In the genomic region with DNA sequence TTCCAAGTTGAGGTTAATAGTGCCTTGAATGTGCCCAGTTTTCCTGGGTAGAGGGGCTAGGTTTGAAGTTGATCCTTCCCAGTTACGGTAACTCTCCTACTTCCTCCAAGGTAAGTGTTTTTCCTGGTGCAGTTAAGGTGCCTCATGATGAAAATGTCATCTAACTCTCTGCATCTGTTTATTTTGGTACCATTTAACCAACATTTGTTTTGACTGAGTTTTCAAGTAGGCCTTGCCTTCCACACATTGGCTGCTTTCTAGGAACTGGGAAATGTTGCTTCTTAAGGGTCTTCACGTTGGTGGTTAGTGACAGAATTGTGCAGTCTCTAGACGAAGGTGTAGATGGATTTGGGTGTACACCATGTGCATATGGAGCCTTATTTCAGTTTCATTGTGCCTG, we compare ENCODE assay signal across 27 cellular contexts. TPM values are rescaled to one million over a fixed set of nuclear protein-coding genes. Genes with fewer than 3 reads are reported as not detected.
DNase-seq lines count a peak whose midpoint lies in the region; ATAC-seq, FAIRE-seq and TF ChIP-seq lines count a peak whose summit lies in the region.
"Had no signal": no experiment of that assay in that cellular context is flagged by ENCODE, and none has a peak within 500 bp of the region (broad histone marks: within the 10 kb centered on the region; RNA-seq: fewer than 3 reads in every experiment).

No MANE protein-coding gene starts in this region.

- TF ChIP-seq RAD21 in H1 (IDR thresholded peaks at IDR 0.05 in 1 of 2, conservative IDR thresholded peaks at IDR 0.05 in 1 of 2; ENCODE audit: low read depth in 2 of 2, low read length in 2 of 2) = no peak

- H3K14ac ChIP-seq in H1 (ENCODE audit: insufficient read length) = no peak overlapping the region

- H3K36me3 ChIP-seq in H1 (ENCODE audit: control insufficient read depth in 2 of 4, insufficient read depth in 4 of 4, low read length in 3 of 4) (no peaks in the 10 kb centered on the region), pancreas (peaks cover 0 to 2% (median 0%) of the 10 kb centered on the region in 3 donors)

- H3K27ac ChIP-seq in H1 (ENCODE audit: low read depth, low read length) (no peak overlapping the region), pancreas (no peak overlapping the region)
- H3K27ac ChIP-seq: A549, epithelial cell of prostate, HL-60, SJSA1 had no signal

- no peak for TF ChIP-seq CTCF in H1 (IDR thresholded peaks at IDR 0.05; ENCODE audit: control extremely low read depth in 1 of 3, insufficient read depth in 1 of 3, low read depth in 1 of 3, low read length in 3 of 3)
- TF ChIP-seq CTCF in pancreas (IDR thresholded peaks at IDR 0.05) = no peak

- H2AFZ ChIP-seq in H1 (ENCODE audit: low read length) = no peak overlapping the region

- no peak overlapping the region for H2BK120ac ChIP-seq in H1 (replicated peaks; ENCODE audit: low read depth, low read length)

- no peak overlapping the region for H3K4ac ChIP-seq in H1 (replicated peaks; ENCODE audit: insufficient read length, low read depth, low read length)

- peaks cover 16% of the 10 kb centered on the region for H3K4me1 Mint-ChIP-seq in activated naive CD4-positive, alpha-beta T cell treated with anti-CD3 and anti-CD28 coated beads, Interleukin-2, amount 10 ng/mL, durations not matched to agents 7 days and 5 days
- H3K4me1 Mint-ChIP-seq in IgD-negative memory B cell = peaks cover 55 to 73% (median 72%) of the 10 kb centered on the region in 3 donors
- peaks cover 53% of the 10 kb centered on the region for H3K4me1 Mint-ChIP-seq in stimulated activated effector memory CD8-positive, alpha-beta T cell treated with anti-CD3 and anti-CD28 coated beads, Interleukin-12 subunit alpha, Interleukin-12 subunit beta, amount 100 ng/mL, for 72 hours

- H3K23ac ChIP-seq in H1 (ENCODE audit: insufficient read length) = no peak overlapping the region

- H3K4me3 Mint-ChIP-seq in activated naive CD4-positive, alpha-beta T cell treated with anti-CD3 and anti-CD28 coated beads, Interleukin-2, amount 10 ng/mL, durations not matched to agents 7 days and 5 days = no peak overlapping the region
- H3K4me3 Mint-ChIP-seq in IgD-negative memory B cell = peak overlapping the region in 3 of 4 donors; percentile 35 to 66 (median 45)
- no peak overlapping the region for H3K4me3 Mint-ChIP-seq in stimulated activated effector memory CD8-positive, alpha-beta T cell treated with anti-CD3 and anti-CD28 coated beads, Interleukin-12 subunit alpha, Interleukin-12 subunit beta, amount 100 ng/mL, for 72 hours
- H3K4me3 Mint-ChIP-seq: activated naive CD8-positive, alpha-beta T cell; activated T-helper 1 cell treated with anti-CD3 and anti-CD28 coated beads, Interleukin-12 subunit alpha, Interleukin-12 subunit beta, Interleukin-2, Interleukin-4 antibody, amounts not matched to agents 30 ng/mL and 10 ng/mL and 1 ng/mL, durations not matched to agents 14 hours and 24 hours and 36 hours had no signal

- H2AK5ac ChIP-seq in H1 (ENCODE audit: low read depth, low read length) = no peak overlapping the region

- H3K4me2 ChIP-seq in H1 (ENCODE audit: insufficient read depth in 1 of 2, low read depth in 2 of 2, low read length in 2 of 2) = peak overlapping the region in 1 of 2 experiments; percentile 41; a peak in 1 of 4 replicates
- H3K4me2 ChIP-seq: A549, smooth muscle cell had no signal

- intact Hi-C loops in pancreas (cut with DNase I) = no loop called here

- H3K27me3 ChIP-seq in H1 (replicated peaks in 1 of 4; ENCODE audit: control insufficient read depth in 3 of 4, extremely low read depth in 1 of 4, insufficient read depth in 3 of 4, low read length in 3 of 4) = no peaks in the 10 kb centered on the region
- H3K27me3 ChIP-seq in pancreas = no peaks in the 10 kb centered on the region
- H3K27me3 ChIP-seq: BE2C, MG63, SJSA1 had no signal

- H3K9me3 ChIP-seq in H1 (ENCODE audit: insufficient read depth in 2 of 2, low read depth in 1 of 2, low read length in 1 of 2) (no peaks in the 10 kb centered on the region), pancreas (no peaks in the 10 kb centered on the region)
- H3K9me3 ChIP-seq: A549, BE2C, MG63, SJSA1 had no signal

- no peaks in the 10 kb centered on the region for H3K23me2 ChIP-seq in H1 (ENCODE audit: low read depth, low read length)

- peak overlapping the region; percentile 43 for H4K5ac ChIP-seq in H1 (ENCODE audit: insufficient read length, low read depth, low read length)

- CTCF ChIA-PET in activated naive CD4-positive, alpha-beta T cell treated with anti-CD3 and anti-CD28 coated beads, Interleukin-2, amount 10 ng/mL, durations not matched to agents 7 days and 5 days (lab: Charles Lee) = no interaction called here
- CTCF ChIA-PET in H1 (lab: Charles Lee; ENCODE audit: partially characterized antibody) = interaction anchor here (1.0 to 1.1 kb wide), 2 partner anchors 34 to 70 kb away, joined by 3 read pairs; no protein-coding TSS in a partner anchor

- H3K56ac ChIP-seq in H1 (replicated peaks; ENCODE audit: insufficient read length, low read depth, low read length) = no peak overlapping the region

- 0 out of 2 replicates have a peak overlapping the region, but pooled peaks have one; percentile 0 for H2BK5ac ChIP-seq in H1 (ENCODE audit: low read depth, low read length)

- peaks cover 3 to 19% (median 11%) of the 10 kb centered on the region in 4 experiments; a peak in 6 of 7 replicates for H3K4me1 ChIP-seq in H1 (replicated peaks in 1 of 4; ENCODE audit: control insufficient read depth in 3 of 4, insufficient read depth in 4 of 4, low read length in 3 of 4)
- peaks cover 0 to 38% (median 28%) of the 10 kb centered on the region in 3 donors for H3K4me1 ChIP-seq in pancreas
- H3K4me1 ChIP-seq: SJSA1 had no signal

- FAIRE-seq in H1 (lab: Jason Lieb, UNC) (peak; percentile 66), pancreas (lab: Jason Lieb, UNC) (no peak)
- FAIRE-seq: astrocyte, K562 had no signal

- no peaks in the 10 kb centered on the region for H3K79me2 ChIP-seq in H1 (ENCODE audit: control insufficient read depth in 1 of 2, insufficient read depth in 2 of 2, low read length in 2 of 2)

- H3K36me3 Mint-ChIP-seq in activated naive CD4-positive, alpha-beta T cell treated with anti-CD3 and anti-CD28 coated beads, Interleukin-2, amount 10 ng/mL, durations not matched to agents 7 days and 5 days = peaks cover 48% of the 10 kb centered on the region
- no peaks in the 10 kb centered on the region for H3K36me3 Mint-ChIP-seq in IgD-negative memory B cell
- H3K36me3 Mint-ChIP-seq in stimulated activated effector memory CD8-positive, alpha-beta T cell treated with anti-CD3 and anti-CD28 coated beads, Interleukin-12 subunit alpha, Interleukin-12 subunit beta, amount 100 ng/mL, for 72 hours = peaks cover 48% of the 10 kb centered on the region
- H3K36me3 Mint-ChIP-seq: activated naive CD8-positive, alpha-beta T cell had no signal

- H3K9me3 Mint-ChIP-seq in activated naive CD4-positive, alpha-beta T cell treated with anti-CD3 and anti-CD28 coated beads, Interleukin-2, amount 10 ng/mL, durations not matched to agents 7 days and 5 days = no peaks in the 10 kb centered on the region
- no peaks in the 10 kb centered on the region for H3K9me3 Mint-ChIP-seq in IgD-negative memory B cell
- no peaks in the 10 kb centered on the region for H3K9me3 Mint-ChIP-seq in stimulated activated effector memory CD8-positive, alpha-beta T cell treated with anti-CD3 and anti-CD28 coated beads, Interleukin-12 subunit alpha, Interleukin-12 subunit beta, amount 100 ng/mL, for 72 hours
- H3K9me3 Mint-ChIP-seq: activated T-helper 1 cell treated with anti-CD3 and anti-CD28 coated beads, Interleukin-12 subunit alpha, Interleukin-12 subunit beta, Interleukin-2, Interleukin-4 antibody, amounts not matched to agents 30 ng/mL and 10 ng/mL and 1 ng/mL, durations not matched to agents 14 hours and 24 hours and 36 hours had no signal

- TF ChIP-seq EP300 in H1 (IDR thresholded peaks at IDR 0.05; ENCODE audit: borderline replicate concordance in 1 of 2, low read depth in 2 of 2, low read length in 2 of 2) = no peak

- H3K27ac Mint-ChIP-seq in activated naive CD4-positive, alpha-beta T cell treated with anti-CD3 and anti-CD28 coated beads, Interleukin-2, amount 10 ng/mL, durations not matched to agents 7 days and 5 days = peak overlapping the region; percentile 31
- peak overlapping the region; percentile 17 to 84 (median 83) for H3K27ac Mint-ChIP-seq in IgD-negative memory B cell
- H3K27ac Mint-ChIP-seq in stimulated activated effector memory CD8-positive, alpha-beta T cell treated with anti-CD3 and anti-CD28 coated beads, Interleukin-12 subunit alpha, Interleukin-12 subunit beta, amount 100 ng/mL, for 72 hours = peak overlapping the region; percentile 59
- H3K27ac Mint-ChIP-seq: activated naive CD8-positive, alpha-beta T cell; activated T-helper 1 cell treated with anti-CD3 and anti-CD28 coated beads, Interleukin-12 subunit alpha, Interleukin-12 subunit beta, Interleukin-2, Interleukin-4 antibody, amounts not matched to agents 30 ng/mL and 10 ng/mL and 1 ng/mL, durations not matched to agents 14 hours and 24 hours and 36 hours had no signal

- whole genome bisulfite sequencing in H1 (ENCODE audit: extremely low coverage in 1 of 2, insufficient coverage in 1 of 2, insufficient read length in 1 of 2, insufficient replicate concordance in 2 of 2, low coverage in 1 of 2, low lambda C conversion rate in 2 of 2, missing lambda C conversion rate in 1 of 2), 2 experiments = 72% methylated on average over 3 of the region's 3 CpGs; no CpG with 5 or more reads in 1 of the 2 experiments
- 84 to 87% methylated on average over 3 of the region's 3 CpGs for whole genome bisulfite sequencing in pancreas, 2 donors

- H3K27me3 Mint-ChIP-seq in activated naive CD4-positive, alpha-beta T cell treated with anti-CD3 and anti-CD28 coated beads, Interleukin-2, amount 10 ng/mL, durations not matched to agents 7 days and 5 days = no peaks in the 10 kb centered on the region
- H3K27me3 Mint-ChIP-seq in IgD-negative memory B cell = no peaks in the 10 kb centered on the region
- H3K27me3 Mint-ChIP-seq: activated naive CD8-positive, alpha-beta T cell had no signal

- no peaks in the 10 kb centered on the region for H3K79me1 ChIP-seq in H1 (ENCODE audit: low read depth, low read length)

- peak overlapping the region; percentile 53; the same call in 1 of the 2 replicates for H2BK20ac ChIP-seq in H1 (ENCODE audit: low read length)

- ATAC-seq in stimulated activated effector memory CD8-positive, alpha-beta T cell treated with anti-CD3 and anti-CD28 coated beads, Interleukin-12 subunit alpha, Interleukin-12 subunit beta, amount 100 ng/mL, for 72 hours = no peak
- ATAC-seq in GM21825 (IDR thresholded peaks at IDR 0.05; ENCODE audit: unreplicated experiment) (no peak), pancreas (no peak)
- ATAC-seq: A549 had no signal

- no peak for TF ChIP-seq POLR2A in H1 (IDR thresholded peaks at IDR 0.05; ENCODE audit: control extremely low read depth in 1 of 2, low read depth in 2 of 2, low read length in 2 of 2)

- POLR2A ChIA-PET in H1 (lab: Charles Lee; ENCODE audit: partially characterized antibody) = interaction anchor here (1.0 to 1.1 kb wide), 2 partner anchors 12 to 23 kb away, joined by 3 to 4 read pairs; no protein-coding TSS in a partner anchor

- no peak for DNase-seq in activated naive CD4-positive, alpha-beta T cell treated with anti-CD3 and anti-CD28 coated beads, Interleukin-2, amount 10 ng/mL, durations not matched to agents 7 days and 5 days
- no peak for DNase-seq in activated naive CD4-positive, alpha-beta T cell (lab: John Stamatoyannopoulos, UW)
- DNase-seq in H1 (ENCODE audit: low read depth in 1 of 2, low spot score in 2 of 2) (no peak), G401 (ENCODE audit: low spot score) (no peak), pancreas (no peak)
- no peak for DNase-seq in stimulated activated effector memory CD8-positive, alpha-beta T cell treated with anti-CD3 and anti-CD28 coated beads, Interleukin-12 subunit alpha, Interleukin-12 subunit beta, amount 100 ng/mL, for 72 hours (ENCODE audit: low spot score in 2 of 2)
- DNase-seq: BE2C; glutamatergic neuron; HCEC 1CT; mammary epithelial cell; MG63; NCI-H1417 treated with DMSO at 0.1 percent for 48 hours; NCI-H2171; NCI-H524 treated with DMSO at 0.1 percent for 48 hours; retina; stimulated activated CD4-positive, alpha-beta T cell treated with anti-CD3 and anti-CD28 coated beads, Interleukin-2, amount 100 ng/mL, for 24 hours had no signal

- H3K4me3 ChIP-seq in H1 (ENCODE audit: extremely low read depth in 1 of 4, insufficient read depth in 2 of 4, low read depth in 3 of 4, low read length in 4 of 4) (peak overlapping the region in 1 of 4 experiments; percentile 24; a peak in 1 of 8 replicates), pancreas (no peak overlapping the region)
- H3K4me3 ChIP-seq: A549, K562, MG63, SJSA1, smooth muscle cell had no signal

- H4K8ac ChIP-seq in H1 (ENCODE audit: extremely low read depth, insufficient read depth, low read length) = no peak overlapping the region

- in situ Hi-C loops in G401 (cut with HindIII; ENCODE audit: low sequenced_read_pairs) = no loop called here

- no peak overlapping the region for H3K18ac ChIP-seq in H1 (ENCODE audit: extremely low read depth, low read length)

- H4K91ac ChIP-seq in H1 (replicated peaks; ENCODE audit: insufficient read length, low read length) = no peak overlapping the region

- no peaks in the 10 kb centered on the region for H4K20me1 ChIP-seq in H1 (replicated peaks in 1 of 2; ENCODE audit: control insufficient read depth in 1 of 2, insufficient read depth in 2 of 2, low read length in 2 of 2)

- peak overlapping the region; percentile 20; the same call in 1 of the 2 replicates for H2BK12ac ChIP-seq in H1 (ENCODE audit: low read depth, low read length)

- no peak overlapping the region for H3K9ac ChIP-seq in H1 (replicated peaks in 1 of 4; ENCODE audit: extremely low read depth in 1 of 4, low read depth in 3 of 4, low read length in 3 of 4)

- H2BK15ac ChIP-seq in H1 (ENCODE audit: low read length) = no peak overlapping the region

RNA-seq across cellular contexts. Expression of a gene that starts 31.3 kb away (rescaled TPM):
- polyA plus RNA-seq in IgD-negative memory B cell (42.7 TPM), H1 (2011; rRNA removed) (10.0 and 16.2 TPM in 2 replicates), pancreas (10 to 100 TPM; 28.5 to 35.8 TPM)
- total RNA-seq in H1 (2021; fragmentation: NEBNext Ultra II Directional; extraction: Animal tissue kit (Norgen Biotek cat#: 25700)) = 10.8 and 15.5 TPM in 2 replicates
- 6.9 TPM for polyA plus RNA-seq in H1 (2011; cell fraction: cytosol; rRNA removed)
- polyA plus RNA-seq in H1 (2011; cell fraction: nucleus; rRNA removed) = 16.9 TPM
- polyA plus RNA-seq in H1 (2012, experiment 1 of 2) = 17.5 to 23.1 TPM (median 18.6 TPM) in 4 replicates
- polyA plus RNA-seq in H1 (2012, experiment 2 of 2) = 4.9 TPM
- polyA plus RNA-seq in H1 (2013, experiment 1 of 2) = 7.8 TPM
- polyA plus RNA-seq in H1 (2013, experiment 2 of 2) = 6.8 TPM
- polyA minus RNA-seq in H1 (2011; rRNA and poly(A)+ RNA removed) = 12.4 and 29.6 TPM in 2 replicates
- polyA minus RNA-seq in H1 (2011; cell fraction: cytosol; rRNA and poly(A)+ RNA removed) = 15.0 TPM
- 33.1 TPM for polyA minus RNA-seq in H1 (2011; cell fraction: nucleus; rRNA and poly(A)+ RNA removed)
- 27.3 and 28.5 TPM in 2 replicates for total RNA-seq in G401 (2014; rRNA removed; shearing (Covaris generic))
- total RNA-seq in pancreas = 10 to 100 TPM; 39.3 to 50.8 (median 43.1) TPM

Comparison
In these comparisons a context has a peak if more than half of its experiments do, and no peak if none do; other contexts are left out.
1. H3K27ac Mint-ChIP-seq: peak in every context shown above with its lines; median percentile 83 in IgD-negative memory B cell; 59 in stimulated activated effector memory CD8-positive, alpha-beta T cell treated with anti-CD3 and anti-CD28 coated beads, Interleukin-12 subunit alpha, Interleukin-12 subunit beta, amount 100 ng/mL, for 72 hours; 31 in activated naive CD4-positive, alpha-beta T cell treated with anti-CD3 and anti-CD28 coated beads, Interleukin-2, amount 10 ng/mL, durations not matched to agents 7 days and 5 days.
2. H3K4me3 Mint-ChIP-seq: peak in IgD-negative memory B cell (3 of 4); none in activated naive CD4-positive, alpha-beta T cell treated with anti-CD3 and anti-CD28 coated beads, Interleukin-2, amount 10 ng/mL, durations not matched to agents 7 days and 5 days (single experiment) and stimulated activated effector memory CD8-positive, alpha-beta T cell treated with anti-CD3 and anti-CD28 coated beads, Interleukin-12 subunit alpha, Interleukin-12 subunit beta, amount 100 ng/mL, for 72 hours (single experiment).